Comparison of ENCODE assay signal across 8 cellular contexts in genomic region chr16:1782408-1783247, GRCh38. TPM values are rescaled to one million over a fixed set of nuclear protein-coding genes. Genes with fewer than 3 reads are reported as not detected.
DNase-seq lines count a peak whose midpoint lies in the region; ATAC-seq, FAIRE-seq and TF ChIP-seq lines count a peak whose summit lies in the region.

TSS of gene NUBP2 (plus strand) at chr16:1782960. CDS start at chr16:1783021, 61 bp downstream.
TSS of gene SPSB3 (minus strand) at chr16:1782571. CDS start at chr16:1781483, 1,088 bp downstream.

- peaks cover 18% of the 10 kb centered on the region for H3K36me3 ChIP-seq in BE2C

- no peaks in the 10 kb centered on the region for H3K9me3 ChIP-seq in BE2C

- peak; percentile 85 for ATAC-seq in HG03460 (IDR thresholded peaks at IDR 0.05; ENCODE audit: unreplicated experiment)

- TF ChIP-seq CTCF in BE2C (IDR thresholded peaks at IDR 0.05; ENCODE audit: low read depth, low read length) = no peak

- FAIRE-seq in colon (lab: Jason Lieb, UNC) = peak; percentile 96

- H3K4me3 ChIP-seq in BE2C (ENCODE audit: low read depth, low read length) = peak within 1 kb of the TSS; percentile 96

- no peaks in the 10 kb centered on the region for H3K27me3 ChIP-seq in BE2C

- peak; percentile 100 for DNase-seq in BE2C
- peak; percentile 99 for DNase-seq in GM19240 (ENCODE audit: insufficient read length, low spot score)
- DNase-seq in NCI-H526 (lab: John Stamatoyannopoulos, UW) = peak; percentile 97 to 98
- DNase-seq in activated CD4-positive, alpha-beta T cell treated with anti-CD3 and anti-CD28 coated beads for 48 hours = peak; percentile 99
- peak; percentile 99 for DNase-seq in kidney glomerular epithelial cell (lab: John Stamatoyannopoulos, UW)
- DNase-seq in stimulated activated CD4-positive, alpha-beta T cell treated with anti-CD3 and anti-CD28 coated beads, Interleukin-1b, Interleukin-23, amount 100 ng/mL, for 1 hour (ENCODE audit: low read depth in 2 of 2) = peak; percentile 82 to 94

- H3K4me1 ChIP-seq in BE2C = no peaks in the 10 kb centered on the region

RNA-seq across cellular contexts. Expression of gene NUBP2, which starts in this region (rescaled TPM):
- 438 TPM for polyA plus RNA-seq in BE2C (2012; ENCODE audit: insufficient read depth, insufficient read length, low read depth)

RNA-seq across cellular contexts. Expression of gene SPSB3, which starts in this region (rescaled TPM):
- polyA plus RNA-seq in BE2C (2012; ENCODE audit: insufficient read depth, insufficient read length, low read depth) = 95.7 TPM

Comparison
In these comparisons a context has a peak if more than half of its experiments do, and no peak if none do; other contexts are left out.
1. Peak in every context shown above with its lines: DNase-seq, ATAC-seq and H3K4me3 ChIP-seq.